In genomic region chr22:37162221-37163095, GRCh38 we compare ENCODE assay signal across 8 cellular contexts. TPM values are rescaled to one million over a fixed set of nuclear protein-coding genes. Genes with fewer than 3 reads are reported as not detected.
DNase-seq lines count a peak whose midpoint lies in the region; ATAC-seq and TF ChIP-seq lines count a peak whose summit lies in the region.

No MANE protein-coding gene starts in this region.

- 48 to 57% (median 55%) methylated on average over 11 of the region's 11 CpGs for WGBS in ovary, 3 donors

- TF ChIP-seq POLR2A in GM18505 (IDR thresholded peaks at IDR 0.05; ENCODE audit: borderline replicate concordance, extremely low read depth, insufficient read depth, insufficient read length): peak; percentile 70
- TF ChIP-seq POLR2A in ovary (IDR thresholded peaks at IDR 0.05): no peak

- H3K36me3 ChIP-seq in ovary: no peaks in the 10 kb centered on the region
- H3K36me3 ChIP-seq in right atrium auricular region: no peaks in the 10 kb centered on the region

- H3K27ac ChIP-seq in ovary: no peak overlapping the region
- no peak overlapping the region for H3K27ac ChIP-seq in right atrium auricular region

- no peaks in the 10 kb centered on the region for H3K4me1 ChIP-seq in ovary (ENCODE audit: insufficient read depth)
- H3K4me1 ChIP-seq in right atrium auricular region: peaks cover 0 to 9% of the 10 kb centered on the region in 2 donors

- no peaks in the 10 kb centered on the region for H3K9me3 ChIP-seq in ovary
- H3K9me3 ChIP-seq in right atrium auricular region: no peaks in the 10 kb centered on the region

- H3K27me3 ChIP-seq in ovary: no peaks in the 10 kb centered on the region
- no peaks in the 10 kb centered on the region for H3K27me3 ChIP-seq in right atrium auricular region

- peak; percentile 47 for DNase-seq in activated CD4-positive, alpha-beta T cell treated with anti-CD3 and anti-CD28 coated beads for 1 hour
- DNase-seq in ovary (no peak), NCI-H345 (lab: John Stamatoyannopoulos, UW) (no peak), right atrium auricular region (ENCODE audit: low spot score) (no peak), LoVo (ENCODE audit: low spot score) (no peak)

- ATAC-seq in GM18505 (IDR thresholded peaks at IDR 0.05; ENCODE audit: unreplicated experiment) (peak; percentile 47), HG02852 (IDR thresholded peaks at IDR 0.05; ENCODE audit: unreplicated experiment) (peak; percentile 48), esophagus mucosa (peak; percentile 9)

- no peak for TF ChIP-seq EP300 in ovary (IDR thresholded peaks at IDR 0.05)

- H3K4me3 ChIP-seq in ovary: no peak overlapping the region
- H3K4me3 ChIP-seq in right atrium auricular region: no peak overlapping the region

- no peak for TF ChIP-seq CTCF in ovary (IDR thresholded peaks at IDR 0.05)
- no peak for TF ChIP-seq CTCF in right atrium auricular region (IDR thresholded peaks at IDR 0.05)

- intact Hi-C loops in ovary (cut with DNase I): loop anchor here in 1 of 4 donors (10.0 kb wide), 1 partner anchor 92 kb away; no protein-coding TSS in a partner anchor

RNA-seq across cellular contexts. Expression of gene IL2RB, which starts 12.7 kb away (rescaled TPM):
- total RNA-seq in esophagus mucosa: 3.1 TPM
- total RNA-seq in ovary: 1 to 10 TPM in 4 of 7 donors, under 1 TPM in 2, not detected in 1; 0.34 to 4.1 (median 1.4) TPM
- polyA plus RNA-seq in ovary: 1 to 10 TPM in 1 of 2 donors, under 1 TPM in 1; 0.42 to 1.6 TPM
- total RNA-seq in right atrium auricular region: 1 to 10 TPM in 1 of 2 donors, under 1 TPM in 1; 0.94 to 1.0 TPM

RNA-seq across cellular contexts. Expression of gene C1QTNF6, which starts 25.6 kb away (rescaled TPM):
- 2.0 TPM for total RNA-seq in esophagus mucosa
- 1 to 10 TPM; 4.0 to 7.7 (median 4.9) TPM for total RNA-seq in ovary
- polyA plus RNA-seq in ovary: 1 to 10 TPM; 6.7 to 8.5 TPM
- 1 to 10 TPM; 1.6 to 2.2 TPM for total RNA-seq in right atrium auricular region

RNA-seq across cellular contexts. Expression of gene SSTR3, which starts 49.8 kb away (rescaled TPM):
- total RNA-seq in esophagus mucosa (not detected), ovary (1 to 10 TPM; 1.7 to 9.2 (median 5.0) TPM), right atrium auricular region (not detected)
- 1 to 10 TPM; 1.6 to 2.2 TPM for polyA plus RNA-seq in ovary

RNA-seq across cellular contexts. Expression of gene TMPRSS6, which starts 52.9 kb away (rescaled TPM):
- total RNA-seq in esophagus mucosa: not detected
- total RNA-seq in ovary: 1 to 10 TPM in 1 of 7 donors, under 1 TPM in 1, not detected in 5; 0.33 to 2.4 TPM
- under 1 TPM in 1 of 2 donors, not detected in 1; 0.04 TPM for polyA plus RNA-seq in ovary
- total RNA-seq in right atrium auricular region: not detected
